In the genomic region with DNA sequence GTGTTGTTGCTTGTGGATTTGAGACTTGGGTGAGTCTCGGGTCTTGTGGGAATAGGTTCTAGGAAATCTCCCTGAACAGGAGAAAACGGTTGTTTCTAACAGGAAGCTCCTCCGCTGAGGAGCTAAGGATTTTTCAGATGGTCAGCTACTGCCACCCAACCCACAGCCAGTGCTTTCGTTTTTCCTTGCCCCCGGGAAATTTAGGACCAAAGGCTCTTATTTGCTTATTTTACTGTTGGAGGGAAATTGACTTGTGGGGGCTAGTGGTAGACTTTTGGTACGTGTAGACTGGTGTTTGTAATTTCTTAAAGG, we compare ENCODE assay signal across 8 cellular contexts. TPM values are rescaled to one million over a fixed set of nuclear protein-coding genes. Genes with fewer than 3 reads are reported as not detected.
DNase-seq lines count a peak whose midpoint lies in the region; ATAC-seq and TF ChIP-seq lines count a peak whose summit lies in the region.

No MANE protein-coding gene starts in this region.

- DNase-seq in A172 (ENCODE audit: low spot score): peak; percentile 33
- no peak for DNase-seq in mammary epithelial cell
- DNase-seq in substantia nigra (lab: John Stamatoyannopoulos, UW): peak in 4 of 49 donors; percentile 39 to 66 (median 50)
- no peak for DNase-seq in T-helper 9 cell
- DNase-seq in cortex of kidney (lab: John Stamatoyannopoulos, UW): no peak

- H3K4me2 ChIP-seq in mammary epithelial cell (ENCODE audit: insufficient read depth, low read depth, low read length): peak overlapping the region; percentile 84

- TF ChIP-seq CTCF in HEK293 (tag by site-specific recombination; IDR thresholded peaks at IDR 0.05): no peak
- no peak for TF ChIP-seq CTCF in mammary epithelial cell (conservative IDR thresholded peaks at IDR 0.05 in 1 of 2, IDR thresholded peaks at IDR 0.05 in 1 of 2; ENCODE audit: extremely low read depth in 1 of 2, insufficient read depth in 1 of 2, low read depth in 1 of 2, low read length in 2 of 2)

- intact Hi-C loops in mammary epithelial cell (cut with micrococcal nuclease): loop anchor here (5.0 kb wide), 2 partner anchors 75 to 1415 kb away; no protein-coding TSS in a partner anchor

- H3K27me3 ChIP-seq in mammary epithelial cell (ENCODE audit: insufficient read depth, low read length) (no peaks in the 10 kb centered on the region), layer of hippocampus (ENCODE audit: control insufficient read depth, insufficient read depth, low read length) (no peaks in the 10 kb centered on the region)

- CTCF ChIA-PET in HEK293 (lab: Yijun Ruan, JAX): interaction anchor here (0.7 kb wide), 1 partner anchor 75 kb away, joined by 3 read pairs; no protein-coding TSS in a partner anchor
- CTCF ChIA-PET in mammary epithelial cell (lab: Charles Lee; ENCODE audit: low non-redundant PET): no interaction called here

- BruUV-seq in mammary epithelial cell (replicated peaks; lab: Mats Ljungman, UMichigan): no TSS peak

- POLR2A ChIA-PET in HEK293 (lab: Yijun Ruan, JAX): interaction anchor here (0.8 kb wide), 1 partner anchor 8 kb away, joined by 4 read pairs; no protein-coding TSS in a partner anchor

- H2AFZ ChIP-seq in mammary epithelial cell (ENCODE audit: low read depth, low read length): peak overlapping the region; percentile 99

- H3K27ac ChIP-seq in HEK293 (ENCODE audit: extremely low read depth, low read depth, low read length) (peak overlapping the region; percentile 80; the same call in 1 of the 2 replicates), mammary epithelial cell (ENCODE audit: insufficient read depth, low read depth, low read length) (peak overlapping the region; percentile 66), layer of hippocampus (ENCODE audit: low read depth, low read length) (peak overlapping the region; percentile 52), substantia nigra (ENCODE audit: low read depth, low read length, poor library complexity, severe bottlenecking) (peak overlapping the region; percentile 57)

- H3K9me3 ChIP-seq in HEK293 (ENCODE audit: control insufficient read depth, insufficient read depth, low read depth, low read length) (no peaks in the 10 kb centered on the region), mammary epithelial cell (replicated peaks; ENCODE audit: insufficient read depth, low read length) (no peaks in the 10 kb centered on the region)

- no peaks in the 10 kb centered on the region for H3K36me3 ChIP-seq in HEK293 (ENCODE audit: control insufficient read depth in 2 of 2, insufficient read depth in 1 of 2, low read length in 2 of 2)
- no peaks in the 10 kb centered on the region for H3K36me3 ChIP-seq in mammary epithelial cell (ENCODE audit: insufficient read depth, low read length)

- H3K9ac ChIP-seq in mammary epithelial cell (ENCODE audit: insufficient read depth, low read length): peak overlapping the region; percentile 79

- H4K20me1 ChIP-seq in mammary epithelial cell (ENCODE audit: insufficient read depth, low read length): no peaks in the 10 kb centered on the region

- ATAC-seq in GM18511 (IDR thresholded peaks at IDR 0.05; ENCODE audit: unreplicated experiment): no peak

- peaks cover 4% of the 10 kb centered on the region; the same call in 1 of the 2 replicates for H3K4me1 ChIP-seq in HEK293 (ENCODE audit: control insufficient read depth, insufficient read depth, low read length)
- H3K4me1 ChIP-seq in mammary epithelial cell (ENCODE audit: insufficient read depth, low read length): no peaks in the 10 kb centered on the region

- in situ Hi-C loops in mammary epithelial cell (cut with MboI; ENCODE audit: low sequenced_read_pairs in 2 of 2): no loop called here

- dilution Hi-C loops in mammary epithelial cell (cut with HindIII; ENCODE audit: low sequenced_read_pairs): no loop called here

- H3K4me3 ChIP-seq in HEK293 (ENCODE audit: low read depth, low read length) (peak overlapping the region; percentile 66), mammary epithelial cell (replicated peaks in 1 of 3; ENCODE audit: insufficient read depth in 1 of 3, low read depth in 2 of 3, low read length in 3 of 3) (peak overlapping the region; percentile 85 to 92 (median 88))

- H3K79me2 ChIP-seq in mammary epithelial cell (ENCODE audit: insufficient read depth, low read length): peaks cover 46% of the 10 kb centered on the region

- WGBS in mammary epithelial cell (ENCODE audit: low coverage, missing lambda C conversion rate): 0% methylated on average over 4 of the region's 6 CpGs

TF ChIP-seq in HEK293, 187 proteins besides CTCF, POLR2A, EP300 and RAD21:
- TF ChIP-seq ZNF335 (tag by site-specific recombination; conservative IDR thresholded peaks at IDR 0.05): 0 out of 2 replicates have a peak, but pooled peaks have one; percentile 60
- TF ChIP-seq ZNF548 (tag by site-specific recombination; IDR thresholded peaks at IDR 0.05): no peak
- TF ChIP-seq, protein P1, sequence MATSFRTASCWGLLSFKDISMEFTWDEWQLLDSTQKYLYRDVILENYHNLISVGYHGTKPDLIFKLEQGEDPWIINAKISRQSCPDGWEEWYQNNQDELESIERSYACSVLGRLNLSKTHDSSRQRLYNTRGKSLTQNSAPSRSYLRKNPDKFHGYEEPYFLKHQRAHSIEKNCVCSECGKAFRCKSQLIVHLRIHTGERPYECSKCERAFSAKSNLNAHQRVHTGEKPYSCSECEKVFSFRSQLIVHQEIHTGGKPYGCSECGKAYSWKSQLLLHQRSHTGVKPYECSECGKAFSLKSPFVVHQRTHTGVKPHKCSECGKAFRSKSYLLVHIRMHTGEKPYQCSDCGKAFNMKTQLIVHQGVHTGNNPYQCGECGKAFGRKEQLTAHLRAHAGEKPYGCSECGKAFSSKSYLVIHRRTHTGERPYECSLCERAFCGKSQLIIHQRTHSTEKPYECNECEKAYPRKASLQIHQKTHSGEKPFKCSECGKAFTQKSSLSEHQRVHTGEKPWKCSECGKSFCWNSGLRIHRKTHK (tag by site-specific recombination; IDR thresholded peaks at IDR 0.05): no peak
- no peak for TF ChIP-seq GLIS2 (tag by site-specific recombination; IDR thresholded peaks at IDR 0.05)
- no peak for TF ChIP-seq KLF9 (tag by site-specific recombination; IDR thresholded peaks at IDR 0.05; ENCODE audit: low read depth)
- no peak for TF ChIP-seq ZNF514 (tag by site-specific recombination; IDR thresholded peaks at IDR 0.05)
- TF ChIP-seq ZNF843 (tag by site-specific recombination; IDR thresholded peaks at IDR 0.05): no peak
- TF ChIP-seq ZNF621 (tag by site-specific recombination; IDR thresholded peaks at IDR 0.05): no peak
- TF ChIP-seq ZNF654 (tag by site-specific recombination; IDR thresholded peaks at IDR 0.05; ENCODE audit: low read depth): no peak
- no peak for TF ChIP-seq ZNF561 (tag by site-specific recombination; IDR thresholded peaks at IDR 0.05; ENCODE audit: borderline replicate concordance)
- TF ChIP-seq ZNF660 (tag by site-specific recombination; IDR thresholded peaks at IDR 0.05): peak; percentile 5; the same call in 1 of the 2 replicates
- TF ChIP-seq, protein P2, sequence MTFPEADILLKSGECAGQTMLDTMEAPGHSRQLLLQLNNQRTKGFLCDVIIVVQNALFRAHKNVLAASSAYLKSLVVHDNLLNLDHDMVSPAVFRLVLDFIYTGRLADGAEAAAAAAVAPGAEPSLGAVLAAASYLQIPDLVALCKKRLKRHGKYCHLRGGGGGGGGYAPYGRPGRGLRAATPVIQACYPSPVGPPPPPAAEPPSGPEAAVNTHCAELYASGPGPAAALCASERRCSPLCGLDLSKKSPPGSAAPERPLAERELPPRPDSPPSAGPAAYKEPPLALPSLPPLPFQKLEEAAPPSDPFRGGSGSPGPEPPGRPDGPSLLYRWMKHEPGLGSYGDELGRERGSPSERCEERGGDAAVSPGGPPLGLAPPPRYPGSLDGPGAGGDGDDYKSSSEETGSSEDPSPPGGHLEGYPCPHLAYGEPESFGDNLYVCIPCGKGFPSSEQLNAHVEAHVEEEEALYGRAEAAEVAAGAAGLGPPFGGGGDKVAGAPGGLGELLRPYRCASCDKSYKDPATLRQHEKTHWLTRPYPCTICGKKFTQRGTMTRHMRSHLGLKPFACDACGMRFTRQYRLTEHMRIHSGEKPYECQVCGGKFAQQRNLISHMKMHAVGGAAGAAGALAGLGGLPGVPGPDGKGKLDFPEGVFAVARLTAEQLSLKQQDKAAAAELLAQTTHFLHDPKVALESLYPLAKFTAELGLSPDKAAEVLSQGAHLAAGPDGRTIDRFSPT (tag by site-specific recombination; IDR thresholded peaks at IDR 0.05): no peak
TF ChIP-seq in HEK293: peak in this region for 2.

RNA-seq across cellular contexts. Expression of a gene that starts 0.8 kb away (rescaled TPM):
- total RNA-seq in A172 (2014; rRNA removed; shearing (Covaris generic)): 65.5 and 72.5 TPM in 2 replicates
- 10 to 100 TPM; 51.2 to 53.0 TPM for total RNA-seq in mammary epithelial cell
- polyA plus RNA-seq in mammary epithelial cell: 32.5 TPM
- polyA minus RNA-seq in mammary epithelial cell: 36.4 TPM
